ENCODE assay signal across 21 cellular contexts in the genomic region with DNA sequence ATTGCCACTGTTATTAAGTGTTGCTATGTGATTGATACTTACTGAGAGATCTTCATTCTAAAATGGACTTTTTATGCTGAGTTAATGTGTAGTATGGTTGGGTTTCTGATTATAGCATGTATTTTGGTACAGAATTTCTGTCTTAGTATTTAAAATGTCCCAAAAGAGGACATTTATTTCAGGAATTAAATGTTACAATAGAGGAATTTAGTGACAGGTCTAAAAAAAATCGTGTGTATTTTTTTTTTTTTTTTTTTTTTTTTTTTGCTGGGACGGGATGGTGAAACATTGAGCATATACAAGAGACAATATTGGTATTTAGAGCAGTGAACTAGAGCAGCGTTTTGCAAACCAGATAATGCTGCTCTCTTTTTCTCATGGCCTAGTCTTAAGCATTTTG.
"Had no signal": no experiment of that assay in that cellular context is flagged by ENCODE, and none has a peak within 500 bp of the region (broad histone marks: within the 10 kb centered on the region; RNA-seq: fewer than 3 reads in every experiment).

No MANE protein-coding gene starts in this region.

- H3K9me3 ChIP-seq: gastrocnemius medialis, heart right ventricle, neutrophil, spleen, testis, tibial nerve, upper lobe of right lung, vagina had no signal

- H3K36me3 Mint-ChIP-seq: stimulated activated naive B cell treated with anti-CD40 and anti-IgM and Interleukin-4, amounts not matched to agents 10 μg/mL and 1 μg/mL and 100 μg/mL, for 72 hours had no signal

- H3K27ac Mint-ChIP-seq: endodermal cell; stimulated activated naive B cell treated with anti-CD40 and anti-IgM and Interleukin-4, amounts not matched to agents 10 μg/mL and 1 μg/mL and 100 μg/mL, for 72 hours; stimulated activated naive CD8-positive, alpha-beta T cell treated with anti-CD3 and anti-CD28 coated beads, Interleukin-15, amount 100 ng/mL, for 72 hours had no signal

- H3K27me3 Mint-ChIP-seq: naive B cell; stimulated activated naive B cell treated with anti-CD40 and anti-IgM and Interleukin-4, amounts not matched to agents 10 μg/mL and 1 μg/mL and 100 μg/mL, for 72 hours; stimulated activated naive CD8-positive, alpha-beta T cell treated with anti-CD3 and anti-CD28 coated beads, Interleukin-15, amount 100 ng/mL, for 72 hours had no signal

- H3K4me3 ChIP-seq: gastrocnemius medialis, heart right ventricle, spleen, testis, tibial nerve, upper lobe of right lung, vagina had no signal

- DNase-seq: effector CD4-positive, alpha-beta T cell; endodermal cell; gastrocnemius medialis; heart right ventricle; hypothalamus; kidney glomerular epithelial cell; mesendoderm; naive B cell; posterior cingulate gyrus; spleen; stimulated activated CD4-positive, alpha-beta T cell treated with anti-CD3 and anti-CD28 coated beads, Interleukin-15, amount 100 ng/mL, for 24 hours; stimulated activated CD4-positive, alpha-beta T cell treated with anti-CD3 and anti-CD28 coated beads, Interleukin-1b, Interleukin-23, amount 100 ng/mL, for 48 hours; stimulated activated CD4-positive, alpha-beta T cell treated with anti-CD3 and anti-CD28 coated beads, Interleukin-4, amount 100 ng/mL, for 24 hours; stimulated activated naive B cell treated with anti-CD40 and anti-IgM and Interleukin-4, amounts not matched to agents 10 μg/mL and 1 μg/mL and 100 μg/mL, for 72 hours; stimulated activated naive CD8-positive, alpha-beta T cell treated with anti-CD3 and anti-CD28 coated beads, Interleukin-15, amount 100 ng/mL, for 72 hours; testis; upper lobe of right lung had no signal

- H3K36me3 ChIP-seq: gastrocnemius medialis, heart right ventricle, neutrophil, spleen, tibial nerve, upper lobe of right lung, vagina had no signal

- H3K9me3 Mint-ChIP-seq: endodermal cell; stimulated activated naive B cell treated with anti-CD40 and anti-IgM and Interleukin-4, amounts not matched to agents 10 μg/mL and 1 μg/mL and 100 μg/mL, for 72 hours; stimulated activated naive CD8-positive, alpha-beta T cell treated with anti-CD3 and anti-CD28 coated beads, Interleukin-15, amount 100 ng/mL, for 72 hours had no signal

- ATAC-seq: gastrocnemius medialis; heart right ventricle; sciatic nerve; stimulated activated naive B cell treated with anti-CD40 and anti-IgM and Interleukin-4, amounts not matched to agents 10 μg/mL and 1 μg/mL and 100 μg/mL, for 72 hours; stimulated activated naive CD8-positive, alpha-beta T cell treated with anti-CD3 and anti-CD28 coated beads, Interleukin-15, amount 100 ng/mL, for 72 hours; upper lobe of right lung had no signal

- H3K4me3 Mint-ChIP-seq: endodermal cell; stimulated activated naive B cell treated with anti-CD40 and anti-IgM and Interleukin-4, amounts not matched to agents 10 μg/mL and 1 μg/mL and 100 μg/mL, for 72 hours; stimulated activated naive CD8-positive, alpha-beta T cell treated with anti-CD3 and anti-CD28 coated beads, Interleukin-15, amount 100 ng/mL, for 72 hours had no signal

- H3K27ac ChIP-seq: gastrocnemius medialis, heart right ventricle, neutrophil, spleen, testis, tibial nerve, upper lobe of right lung, vagina had no signal

- H3K27me3 ChIP-seq: gastrocnemius medialis, heart right ventricle, neutrophil, spleen, testis, tibial nerve, upper lobe of right lung, vagina had no signal
